In genomic region chr21:46284077-46284644, GRCh38 we compare ENCODE assay signal across 9 cellular contexts. TPM values are rescaled to one million over a fixed set of nuclear protein-coding genes. Genes with fewer than 3 reads are reported as not detected.
DNase-seq lines count a peak whose midpoint lies in the region; ATAC-seq and TF ChIP-seq lines count a peak whose summit lies in the region.
"Had no signal": no experiment of that assay in that cellular context is flagged by ENCODE, and none has a peak within 500 bp of the region (broad histone marks: within the 10 kb centered on the region; RNA-seq: fewer than 3 reads in every experiment).

No MANE protein-coding gene starts in this region.

- peak overlapping the region; percentile 3 to 100 (median 97); a peak in 20 of 22 replicates for H3K9ac ChIP-seq in BLaER1 treated with 17β-estradiol and CSF1 and Interleukin-3, amounts not matched to agents 10 nM and 100 nM
- H3K9ac ChIP-seq in HUES48 (ENCODE audit: low read depth, low read length) (no peak overlapping the region), mesendoderm (ENCODE audit: low read length) (no peak overlapping the region), neuronal stem cell (ENCODE audit: low read depth, low read length, poor library complexity) (no peak overlapping the region)

- H2BK120ac ChIP-seq in mesendoderm (ENCODE audit: low read depth, low read length) (no peak overlapping the region), neuronal stem cell (ENCODE audit: low read depth, low read length) (no peak overlapping the region)

- no peak overlapping the region for H3K14ac ChIP-seq in neuronal stem cell (ENCODE audit: low read length)

- no CpG with 5 or more reads among the region's 15 CpGs for whole genome bisulfite sequencing in mesendoderm (ENCODE audit: extremely low coverage, insufficient coverage, low lambda C conversion rate)
- no CpG with 5 or more reads among the region's 15 CpGs for WGBS in neuronal stem cell (ENCODE audit: extremely low coverage in 2 of 2, insufficient read length in 2 of 2, insufficient replicate concordance in 1 of 2), 2 donors

- H3K23ac ChIP-seq in mesendoderm (ENCODE audit: low read length): no peak overlapping the region
- no peak overlapping the region for H3K23ac ChIP-seq in neuronal stem cell (ENCODE audit: low read depth, low read length, poor library complexity)

- H4K8ac ChIP-seq in mesendoderm (ENCODE audit: low read depth, low read length): no peak overlapping the region
- H4K8ac ChIP-seq in neuronal stem cell (ENCODE audit: low read depth, low read length): no peak overlapping the region

- H3K9me3 Mint-ChIP-seq in activated CD8-positive, alpha-beta T cell treated with anti-CD3 and anti-CD28 coated beads for 36 hours: no peaks in the 10 kb centered on the region

- intact Hi-C loops in activated CD8-positive, alpha-beta T cell treated with anti-CD3 and anti-CD28 coated beads for 36 hours (cut with micrococcal nuclease): no loop called here

- H3K4me3 Mint-ChIP-seq in activated CD8-positive, alpha-beta T cell treated with anti-CD3 and anti-CD28 coated beads for 36 hours: peak overlapping the region; percentile 92

- peak overlapping the region; percentile 22 for H3K56ac ChIP-seq in mesendoderm (ENCODE audit: low read length)

- H3K27ac Mint-ChIP-seq in activated CD8-positive, alpha-beta T cell treated with anti-CD3 and anti-CD28 coated beads for 36 hours: peak overlapping the region; percentile 14

- no peak overlapping the region for H4K5ac ChIP-seq in mesendoderm (ENCODE audit: low read length)

- H3K18ac ChIP-seq in mesendoderm (ENCODE audit: low read length): no peak overlapping the region
- H3K18ac ChIP-seq in neuronal stem cell (ENCODE audit: low read length): no peak overlapping the region

- H3K4me1 ChIP-seq in BLaER1 treated with 17β-estradiol and CSF1 and Interleukin-3, amounts not matched to agents 10 nM and 100 nM: peaks cover 46 to 63% (median 56%) of the 10 kb centered on the region in 10 experiments
- H3K4me1 ChIP-seq in HUES48 (ENCODE audit: control insufficient read depth, insufficient read depth, low read length) (peaks cover 25% of the 10 kb centered on the region), mesendoderm (ENCODE audit: control insufficient read depth, low read depth, low read length) (peaks cover 6% of the 10 kb centered on the region), neuronal stem cell (ENCODE audit: control insufficient read depth in 2 of 2, insufficient read depth in 1 of 2, low read depth in 1 of 2, low read length in 2 of 2) (peaks cover 3 to 5% of the 10 kb centered on the region in 2 donors)

- H3K27ac ChIP-seq in BLaER1 treated with 17β-estradiol and CSF1 and Interleukin-3, amounts not matched to agents 10 nM and 100 nM: peak overlapping the region in 7 of 11 experiments; percentile 10 to 99 (median 93); a peak in 10 of 22 replicates
- H3K27ac ChIP-seq in HUES48 (ENCODE audit: low read depth, low read length) (no peak overlapping the region), mesendoderm (ENCODE audit: low read depth, low read length) (no peak overlapping the region), neuronal stem cell (replicated peaks; ENCODE audit: low read length) (no peak overlapping the region)

- H2BK15ac ChIP-seq in mesendoderm (replicated peaks; ENCODE audit: low read depth) (no peak overlapping the region), neuronal stem cell (ENCODE audit: low read length) (no peak overlapping the region)

- peaks cover 26 to 64% (median 57%) of the 10 kb centered on the region in 11 experiments; a peak in 21 of 22 replicates for H4K20me1 ChIP-seq in BLaER1 treated with 17β-estradiol and CSF1 and Interleukin-3, amounts not matched to agents 10 nM and 100 nM

- CTCF ChIA-PET in activated CD8-positive, alpha-beta T cell treated with anti-CD3 and anti-CD28 coated beads for 36 hours (lab: Charles Lee): interaction anchor here (1.2 to 1.7 kb wide), 4 partner anchors 9 to 311 kb away, joined by 3 to 6 read pairs (median 4); a partner anchor contains a TSS

- no peaks in the 10 kb centered on the region; a peak in 1 of 22 replicates for H3K9me3 ChIP-seq in BLaER1 treated with 17β-estradiol and CSF1 and Interleukin-3, amounts not matched to agents 10 nM and 100 nM (replicated peaks in 1 of 11)
- H3K9me3 ChIP-seq in HUES48 (ENCODE audit: control insufficient read depth, insufficient read depth, low read length) (no peaks in the 10 kb centered on the region), neuronal stem cell (replicated peaks in 1 of 2; ENCODE audit: control insufficient read depth in 2 of 2, insufficient read depth in 1 of 2, low read depth in 1 of 2, low read length in 2 of 2) (peaks cover 6 to 15% of the 10 kb centered on the region in 2 donors)

- H2BK12ac ChIP-seq in neuronal stem cell (ENCODE audit: low read length): no peak overlapping the region

- peak overlapping the region; percentile 78 to 99 (median 89) for H3K4me2 ChIP-seq in BLaER1 treated with 17β-estradiol and CSF1 and Interleukin-3, amounts not matched to agents 10 nM and 100 nM
- H3K4me2 ChIP-seq in mesendoderm (ENCODE audit: low read length): peak overlapping the region; percentile 15
- H3K4me2 ChIP-seq in neuronal stem cell (ENCODE audit: insufficient read depth, low read length, poor library complexity, severe bottlenecking): no peak overlapping the region

- H3K27me3 ChIP-seq in BLaER1 treated with 17β-estradiol and CSF1 and Interleukin-3, amounts not matched to agents 10 nM and 100 nM: no peaks in the 10 kb centered on the region
- no peaks in the 10 kb centered on the region for H3K27me3 ChIP-seq in HUES48 (ENCODE audit: control insufficient read depth, insufficient read depth, low read length)
- no peaks in the 10 kb centered on the region for H3K27me3 ChIP-seq in mesendoderm (ENCODE audit: insufficient read depth, low read length, poor library complexity)
- peaks cover 0 to 2% (median 0%) of the 10 kb centered on the region in 3 experiments for H3K27me3 ChIP-seq in neuronal stem cell (ENCODE audit: control insufficient read depth in 3 of 3, insufficient read depth in 3 of 3, low read depth in 1 of 3, low read length in 3 of 3)

- H4K91ac ChIP-seq in neuronal stem cell (ENCODE audit: low read depth, low read length, poor library complexity): no peak overlapping the region

- H3K36me3 ChIP-seq in BLaER1 treated with 17β-estradiol and CSF1 and Interleukin-3, amounts not matched to agents 10 nM and 100 nM: peaks cover 45 to 58% (median 55%) of the 10 kb centered on the region in 11 experiments
- peaks cover 47% of the 10 kb centered on the region for H3K36me3 ChIP-seq in HUES48 (ENCODE audit: control insufficient read depth, insufficient read depth, low read length)
- H3K36me3 ChIP-seq in mesendoderm (ENCODE audit: control insufficient read depth, insufficient read depth, low read length): peaks cover 6% of the 10 kb centered on the region
- H3K36me3 ChIP-seq in neuronal stem cell (replicated peaks in 1 of 2; ENCODE audit: control insufficient read depth in 2 of 2, insufficient read depth in 2 of 2, low read length in 2 of 2): peaks cover 28 to 70% of the 10 kb centered on the region in 2 donors

- POLR2A ChIA-PET in activated CD8-positive, alpha-beta T cell treated with anti-CD3 and anti-CD28 coated beads for 36 hours (lab: Charles Lee): interaction anchor here (0.6 to 1.2 kb wide), 4 partner anchors 16 to 268 kb away, joined by 3 to 4 read pairs (median 3); no protein-coding TSS in a partner anchor

- H2AK5ac ChIP-seq in mesendoderm (ENCODE audit: low read length) (no peak overlapping the region), neuronal stem cell (ENCODE audit: low read depth, low read length) (no peak overlapping the region)

- peaks cover 39% of the 10 kb centered on the region for H3K79me2 ChIP-seq in mesendoderm (ENCODE audit: control insufficient read depth, insufficient read depth, low read length)

- ATAC-seq in activated CD8-positive, alpha-beta T cell treated with anti-CD3 and anti-CD28 coated beads for 36 hours: no peak
- ATAC-seq in GM21576 (IDR thresholded peaks at IDR 0.05; ENCODE audit: unreplicated experiment): no peak

- H2BK5ac ChIP-seq in mesendoderm (ENCODE audit: low read length) (no peak overlapping the region), neuronal stem cell (ENCODE audit: low read length) (no peak overlapping the region)

- peaks cover 52% of the 10 kb centered on the region for H3K4me1 Mint-ChIP-seq in activated CD8-positive, alpha-beta T cell treated with anti-CD3 and anti-CD28 coated beads for 36 hours (ENCODE audit: low read depth)

- no peak overlapping the region for H2AFZ ChIP-seq in neuronal stem cell (ENCODE audit: low read length)

- H3K4ac ChIP-seq in mesendoderm (ENCODE audit: low read depth, low read length): no peak overlapping the region
- H3K4ac ChIP-seq in neuronal stem cell (ENCODE audit: low read length): no peak overlapping the region

- H3K79me1 ChIP-seq in mesendoderm (ENCODE audit: low read length): peaks cover 7% of the 10 kb centered on the region
- H3K79me1 ChIP-seq in neuronal stem cell (ENCODE audit: low read depth, low read length): peaks cover 6% of the 10 kb centered on the region

- peaks cover 37% of the 10 kb centered on the region for H3K36me3 Mint-ChIP-seq in activated CD8-positive, alpha-beta T cell treated with anti-CD3 and anti-CD28 coated beads for 36 hours (ENCODE audit: low read depth)

- H3K4me3 ChIP-seq in BLaER1 treated with 17β-estradiol and CSF1 and Interleukin-3, amounts not matched to agents 10 nM and 100 nM: peak overlapping the region; percentile 73 to 99 (median 92); a peak in 19 of 20 replicates
- H3K4me3 ChIP-seq in HUES48 (ENCODE audit: low read depth, low read length): peak overlapping the region; percentile 46; the same call in 1 of the 2 replicates
- H3K4me3 ChIP-seq in mesendoderm (ENCODE audit: low read length): no peak overlapping the region
- peak overlapping the region in 1 of 2 donors; percentile 11 for H3K4me3 ChIP-seq in neuronal stem cell (ENCODE audit: low read length in 2 of 2)

- H3K27me3 Mint-ChIP-seq in activated CD8-positive, alpha-beta T cell treated with anti-CD3 and anti-CD28 coated beads for 36 hours: no peaks in the 10 kb centered on the region

- DNase-seq in activated CD8-positive, alpha-beta T cell treated with anti-CD3 and anti-CD28 coated beads for 36 hours: no peak
- no peak for DNase-seq in mesendoderm
- DNase-seq in NK-92 (lab: John Stamatoyannopoulos, UW; ENCODE audit: unreplicated experiment): no peak
- no peak for DNase-seq in neuronal stem cell (ENCODE audit: low spot score)
- DNase-seq in HuH-7 (ENCODE audit: low spot score): no peak
- DNase-seq: activated CD4-positive, CD25-positive, alpha-beta regulatory T cell had no signal

- TF ChIP-seq CTCF in activated CD8-positive, alpha-beta T cell treated with anti-CD3 and anti-CD28 coated beads for 36 hours (IDR thresholded peaks at IDR 0.05): no peak

RNA-seq across cellular contexts. Expression of gene MCM3AP, which starts 1.2 kb away (rescaled TPM):
- 100 to 1,000 TPM; 108 to 112 TPM for total RNA-seq in activated CD8-positive, alpha-beta T cell treated with anti-CD3 and anti-CD28 coated beads for 36 hours
- polyA plus RNA-seq in mesendoderm (2013, experiment 1 of 2): 47.2 TPM
- 48.1 TPM for polyA plus RNA-seq in mesendoderm (2013, experiment 2 of 2)
- 40.7 TPM for polyA plus RNA-seq in neuronal stem cell (2013, experiment 1 of 2)
- 38.0 TPM for polyA plus RNA-seq in neuronal stem cell (2013, experiment 2 of 2)

RNA-seq across cellular contexts. Expression of gene YBEY, which starts 2.0 kb away (rescaled TPM):
- 10 to 100 TPM; 14.9 to 16.2 TPM for total RNA-seq in activated CD8-positive, alpha-beta T cell treated with anti-CD3 and anti-CD28 coated beads for 36 hours
- 16.0 TPM for polyA plus RNA-seq in mesendoderm (2013, experiment 1 of 2)
- polyA plus RNA-seq in mesendoderm (2013, experiment 2 of 2): 16.8 TPM
- 36.3 TPM for polyA plus RNA-seq in neuronal stem cell (2013, experiment 1 of 2)
- 33.5 TPM for polyA plus RNA-seq in neuronal stem cell (2013, experiment 2 of 2)

RNA-seq across cellular contexts. Expression of gene C21orf58, which starts 39.5 kb away (rescaled TPM):
- total RNA-seq in activated CD8-positive, alpha-beta T cell treated with anti-CD3 and anti-CD28 coated beads for 36 hours: 10 to 100 TPM; 23.9 to 25.2 TPM
- polyA plus RNA-seq in mesendoderm (2013, experiment 1 of 2): 7.3 TPM
- 7.5 TPM for polyA plus RNA-seq in mesendoderm (2013, experiment 2 of 2)
- polyA plus RNA-seq in neuronal stem cell (2013, experiment 1 of 2): 29.5 TPM
- polyA plus RNA-seq in neuronal stem cell (2013, experiment 2 of 2): 29.2 TPM

RNA-seq across cellular contexts. Expression of gene PCNT, which starts 39.8 kb away (rescaled TPM):
- total RNA-seq in activated CD8-positive, alpha-beta T cell treated with anti-CD3 and anti-CD28 coated beads for 36 hours: 10 to 100 TPM; 46.2 to 46.6 TPM
- 13.6 TPM for polyA plus RNA-seq in mesendoderm (2013, experiment 1 of 2)
- 12.3 TPM for polyA plus RNA-seq in mesendoderm (2013, experiment 2 of 2)
- polyA plus RNA-seq in neuronal stem cell (2013, experiment 1 of 2): 11.1 TPM
- polyA plus RNA-seq in neuronal stem cell (2013, experiment 2 of 2): 10.6 TPM

RNA-seq across cellular contexts. Expression of gene LSS, which starts 55.6 kb away (rescaled TPM):
- 10 to 100 TPM; 20.3 to 20.4 TPM for total RNA-seq in activated CD8-positive, alpha-beta T cell treated with anti-CD3 and anti-CD28 coated beads for 36 hours
- polyA plus RNA-seq in mesendoderm (2013, experiment 1 of 2): 61.8 TPM
- polyA plus RNA-seq in mesendoderm (2013, experiment 2 of 2): 61.9 TPM
- polyA plus RNA-seq in neuronal stem cell (2013, experiment 1 of 2): 42.5 TPM
- 42.2 TPM for polyA plus RNA-seq in neuronal stem cell (2013, experiment 2 of 2)

Comparison
In these comparisons a context has a peak if more than half of its experiments do, and no peak if none do; other contexts are left out.
1. H3K27ac ChIP-seq: peak in BLaER1 treated with 17β-estradiol and CSF1 and Interleukin-3, amounts not matched to agents 10 nM and 100 nM (7 of 11); none in HUES48 (single experiment), mesendoderm (single experiment) and neuronal stem cell (single experiment).
2. H3K9ac ChIP-seq: peak in BLaER1 treated with 17β-estradiol and CSF1 and Interleukin-3, amounts not matched to agents 10 nM and 100 nM (11 of 11); none in HUES48 (single experiment), mesendoderm (single experiment) and neuronal stem cell (single experiment).